Comparison of ENCODE assay signal across 8 cellular contexts in the genomic region with DNA sequence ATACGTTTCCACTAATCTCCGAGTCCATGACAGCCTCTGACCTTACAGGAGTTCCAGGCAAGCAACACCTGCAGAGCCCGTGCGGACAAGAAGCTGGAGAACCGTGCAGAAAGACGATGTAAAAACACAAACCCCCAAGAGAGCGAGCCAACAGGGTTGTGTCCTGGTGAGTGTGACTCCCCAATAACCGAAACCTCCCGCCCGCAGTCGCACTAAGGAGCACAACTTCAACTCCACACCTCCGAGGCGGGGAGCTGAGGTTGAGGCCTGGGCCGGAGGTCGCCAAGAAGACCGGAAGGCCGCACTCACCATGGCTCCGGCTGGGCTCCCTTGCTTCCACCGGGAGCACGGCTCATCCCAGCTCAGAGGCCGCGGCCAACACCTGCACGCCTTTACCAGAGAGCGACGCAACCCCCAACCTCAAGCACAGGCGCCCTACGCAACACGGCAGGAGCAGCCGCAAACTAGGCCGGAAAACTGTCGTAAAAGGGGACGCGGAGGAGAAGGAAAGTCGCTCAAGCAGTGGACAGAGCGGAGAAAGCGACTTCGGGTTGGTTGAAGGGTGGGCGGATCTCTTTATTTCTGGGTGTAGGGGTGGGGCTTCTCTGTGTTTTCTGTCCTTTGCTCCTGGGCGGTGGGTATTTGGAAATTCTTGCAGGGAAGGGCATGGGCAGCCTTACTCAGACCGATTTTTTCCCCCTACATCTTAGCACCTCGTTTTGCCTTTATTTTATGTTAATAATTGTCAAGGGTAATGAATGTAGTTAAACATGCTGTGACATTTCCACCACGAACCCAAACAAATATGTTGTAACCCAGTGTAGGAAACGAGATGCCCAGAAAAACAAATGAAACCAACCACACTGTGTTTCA. TPM values are rescaled to one million over a fixed set of nuclear protein-coding genes. Genes with fewer than 3 reads are reported as not detected.
A peak's percentile ranks its signal among the peaks of the same experiment; 100 is the strongest.
DNase-seq lines count a peak whose midpoint lies in the region; ATAC-seq lines count a peak whose summit lies in the region.

A gene (minus strand): TSS at position 446 of the 873 bp plus-strand sequence. CDS start 134 bp downstream, at position 312.

- peak within 1 kb of the TSS; percentile 93 to 95 for H3K27ac Mint-ChIP-seq in activated naive CD4-positive, alpha-beta T cell treated with anti-CD3 and anti-CD28 coated beads, Interleukin-2, amount 50 U/mL, for 72 hours

- H3K9me3 Mint-ChIP-seq in activated naive CD4-positive, alpha-beta T cell treated with anti-CD3 and anti-CD28 coated beads, Interleukin-2, amount 50 U/mL, for 72 hours: no peaks in the 10 kb centered on the region

- DNase-seq in NCI-H1092 treated with DMSO at 0.1 percent for 48 hours (lab: John Stamatoyannopoulos, UW) (peak; percentile 97), SKM-1 (lab: John Stamatoyannopoulos, UW; ENCODE audit: unreplicated experiment) (peak; percentile 89), glomerular endothelial cell (ENCODE audit: extremely low read depth, low read depth, low spot score) (peak; percentile 87), occipital lobe (lab: John Stamatoyannopoulos, UW) (peak; percentile 95)
- peak; percentile 84 to 89 for DNase-seq in activated naive CD4-positive, alpha-beta T cell treated with anti-CD3 and anti-CD28 coated beads, Interleukin-2, amount 50 U/mL, for 72 hours (ENCODE audit: low spot score in 2 of 2)

- peak; percentile 97 for ATAC-seq in HG02610 (IDR thresholded peaks at IDR 0.05; ENCODE audit: unreplicated experiment)
- ATAC-seq in activated naive CD4-positive, alpha-beta T cell treated with anti-CD3 and anti-CD28 coated beads, Interleukin-2, amount 50 U/mL, for 72 hours: peak; percentile 93 to 94

- peak within 1 kb of the TSS; percentile 78 for H3K4me3 ChIP-seq in GM08714 (ENCODE audit: low read length)

- peak within 1 kb of the TSS; percentile 78 for H3K27ac ChIP-seq in temporal lobe (ENCODE audit: low read depth, low read length)

- H3K36me3 Mint-ChIP-seq in activated naive CD4-positive, alpha-beta T cell treated with anti-CD3 and anti-CD28 coated beads, Interleukin-2, amount 50 U/mL, for 72 hours: peaks cover 6 to 17% of the 10 kb centered on the region in 2 donors

RNA-seq across cellular contexts. Expression of the gene that starts here (rescaled TPM):
- 10 to 100 TPM; 38.3 to 46.8 TPM for total RNA-seq in activated naive CD4-positive, alpha-beta T cell treated with anti-CD3 and anti-CD28 coated beads, Interleukin-2, amount 50 U/mL, for 72 hours
- total RNA-seq in glomerular endothelial cell: 17.4 and 29.8 TPM in 2 replicates
- 55.5 TPM for total RNA-seq in occipital lobe
- 26.8 TPM for total RNA-seq in temporal lobe

Comparison
In these comparisons a context has a peak if more than half of its experiments do, and no peak if none do; other contexts are left out.
1. Peak in every context shown above with its lines: DNase-seq, ATAC-seq, H3K4me3 ChIP-seq and H3K27ac ChIP-seq.